Comparison of ENCODE assay signal across 8 cellular contexts in genomic region chr18:50819027-50819726, GRCh38.
A peak's percentile ranks its signal among the peaks of the same experiment; 100 is the strongest.
DNase-seq lines count a peak whose midpoint lies in the region; ATAC-seq lines count a peak whose summit lies in the region.

No MANE protein-coding gene starts in this region.

- H3K27me3 ChIP-seq in adipocyte (replicated peaks; ENCODE audit: control insufficient read depth, insufficient read depth, low read length) = no peaks in the 10 kb centered on the region

- H3K9ac ChIP-seq in adipocyte (ENCODE audit: low read length) = peak overlapping the region; percentile 77

- H3K9me3 ChIP-seq in adipocyte (ENCODE audit: control insufficient read depth, low read length) = no peaks in the 10 kb centered on the region

- H3K4me1 ChIP-seq in adipocyte (ENCODE audit: control insufficient read depth, insufficient read depth, low read length) = peaks cover 49% of the 10 kb centered on the region

- DNase-seq in AG08396 (ENCODE audit: low spot score) (peak; percentile 11), HPDE6-E6E7 (ENCODE audit: extremely low spot score) (peak; percentile 17), adipocyte (ENCODE audit: low read depth) (peak; percentile 29), iPS DF 19.7 (ENCODE audit: low read depth, low spot score) (peak; percentile 69), skeletal muscle cell (ENCODE audit: low read depth) (no peak), NCI-H1048 (lab: John Stamatoyannopoulos, UW) (no peak)

- ATAC-seq in HG03457 (IDR thresholded peaks at IDR 0.05; ENCODE audit: unreplicated experiment) (no peak), HG02885 (IDR thresholded peaks at IDR 0.05; ENCODE audit: poor library complexity, unreplicated experiment) (no peak)

- no peaks in the 10 kb centered on the region for H3K36me3 ChIP-seq in adipocyte (ENCODE audit: control insufficient read depth, insufficient read depth, low read length, severe bottlenecking)

- H3K4me3 ChIP-seq in adipocyte (ENCODE audit: low read length) (peak overlapping the region; percentile 75), skeletal muscle cell (ENCODE audit: low read depth, low read length) (peak overlapping the region; percentile 39)

Comparison
In these comparisons a context has a peak if more than half of its experiments do, and no peak if none do; other contexts are left out.
1. DNase-seq: peak in AG08396 (single experiment), HPDE6-E6E7 (single experiment), adipocyte (single experiment) and iPS DF 19.7 (single experiment); none in skeletal muscle cell (single experiment) and NCI-H1048 (single experiment).